ENCODE assay signal across 25 cellular contexts in genomic region chr19:8214802-8215201, GRCh38. TPM values are rescaled to one million over a fixed set of nuclear protein-coding genes. Genes with fewer than 3 reads are reported as not detected.
A peak's percentile ranks its signal among the peaks of the same experiment; 100 is the strongest.
DNase-seq lines count a peak whose midpoint lies in the region; ATAC-seq, FAIRE-seq and TF ChIP-seq lines count a peak whose summit lies in the region.
"Had no signal": no experiment of that assay in that cellular context is flagged by ENCODE, and none has a peak within 500 bp of the region (broad histone marks: within the 10 kb centered on the region; RNA-seq: fewer than 3 reads in every experiment).

No MANE protein-coding gene starts in this region.

- no peak overlapping the region for H3K4ac ChIP-seq in mesendoderm (ENCODE audit: low read depth, low read length)

- H3K4me1 Mint-ChIP-seq in WTC11 = peaks cover 38% of the 10 kb centered on the region

- H3K9ac ChIP-seq in BLaER1 (no peak overlapping the region), mesendoderm (ENCODE audit: low read length) (no peak overlapping the region)

- no peak overlapping the region for H2AK5ac ChIP-seq in mesendoderm (ENCODE audit: low read length)

- H2BK5ac ChIP-seq in mesendoderm (ENCODE audit: low read length) = no peak overlapping the region

- H3K36me3 Mint-ChIP-seq in WTC11 = peaks cover 29% of the 10 kb centered on the region

- H3K4me3 Mint-ChIP-seq in WTC11 = no peak overlapping the region
- H3K4me3 Mint-ChIP-seq: activated CD4-positive, alpha-beta T cell treated with anti-CD3 and anti-CD28 coated beads, Interleukin-2, amount 10 ng/mL, durations not matched to agents 24 days and 14 days; CD8-positive, alpha-beta T cell; nephron progenitor cell; T-cell had no signal

- H3K36me3 ChIP-seq in BLaER1 (peaks cover 22% of the 10 kb centered on the region), mesendoderm (ENCODE audit: control insufficient read depth, insufficient read depth, low read length) (peaks cover 5% of the 10 kb centered on the region), tibial nerve (peaks cover 0 to 15% (median 0%) of the 10 kb centered on the region in 3 donors)
- H3K36me3 ChIP-seq: brain microvascular endothelial cell, thyroid gland had no signal

- peaks cover 53% of the 10 kb centered on the region for H3K79me2 ChIP-seq in mesendoderm (ENCODE audit: control insufficient read depth, insufficient read depth, low read length)

- peak overlapping the region; percentile 84; the same call in 1 of the 2 replicates for H3K27ac Mint-ChIP-seq in WTC11
- H3K27ac Mint-ChIP-seq: nephron progenitor cell had no signal

- CTCF ChIA-PET in WTC11 (lab: Charles Lee) = interaction anchor here (1.5 kb wide), 1 partner anchor 212 kb away, joined by 3 read pairs; no protein-coding TSS in a partner anchor

- H3K9me3 ChIP-seq in BLaER1 (no peaks in the 10 kb centered on the region), tibial nerve (no peaks in the 10 kb centered on the region)
- H3K9me3 ChIP-seq: thyroid gland had no signal

- H3K4me1 ChIP-seq in BLaER1 = peaks cover 72% of the 10 kb centered on the region
- no peaks in the 10 kb centered on the region for H3K4me1 ChIP-seq in mesendoderm (ENCODE audit: control insufficient read depth, low read depth, low read length)
- peaks cover 0 to 22% (median 6%) of the 10 kb centered on the region in 4 donors for H3K4me1 ChIP-seq in tibial nerve

- no peak overlapping the region for H3K18ac ChIP-seq in mesendoderm (ENCODE audit: low read length)

- no CpG with 5 or more reads among the region's 6 CpGs for whole genome bisulfite sequencing in mesendoderm (ENCODE audit: extremely low coverage, insufficient coverage, low lambda C conversion rate)
- 23 to 25% methylated on average over 6 of the region's 6 CpGs for WGBS in tibial nerve, 2 donors

- no peak for FAIRE-seq in D721Med (lab: Jason Lieb, UNC)
- FAIRE-seq: endothelial cell of umbilical vein had no signal

- H3K27me3 Mint-ChIP-seq in WTC11 (ENCODE audit: low read depth) = no peaks in the 10 kb centered on the region
- H3K27me3 Mint-ChIP-seq: activated CD4-positive, alpha-beta T cell treated with anti-CD3 and anti-CD28 coated beads, Interleukin-2, amount 10 ng/mL, durations not matched to agents 24 days and 14 days; T-cell had no signal

- no peak overlapping the region for H2BK120ac ChIP-seq in mesendoderm (ENCODE audit: low read depth, low read length)

- no peak overlapping the region for H4K8ac ChIP-seq in mesendoderm (ENCODE audit: low read depth, low read length)

- no peaks in the 10 kb centered on the region for H3K9me3 Mint-ChIP-seq in WTC11
- H3K9me3 Mint-ChIP-seq: activated CD4-positive, alpha-beta T cell treated with anti-CD3 and anti-CD28 coated beads, Interleukin-2, amount 10 ng/mL, durations not matched to agents 24 days and 14 days; CD8-positive, alpha-beta T cell; nephron progenitor cell; T-cell had no signal

- no peak overlapping the region for H4K5ac ChIP-seq in mesendoderm (ENCODE audit: low read length)

- H3K56ac ChIP-seq in mesendoderm (ENCODE audit: low read length) = no peak overlapping the region

- TF ChIP-seq POLR2A in tibial nerve (IDR thresholded peaks at IDR 0.05) = no peak

- TF ChIP-seq CTCF in WTC11 (IDR thresholded peaks at IDR 0.05) = no peak
- TF ChIP-seq CTCF in tibial nerve (IDR thresholded peaks at IDR 0.05) = no peak
- TF ChIP-seq CTCF in D721Med (IDR thresholded peaks at IDR 0.05; ENCODE audit: insufficient read depth, missing control alignments) = no peak

- H2BK15ac ChIP-seq in mesendoderm (replicated peaks; ENCODE audit: low read depth) = no peak overlapping the region

- TF ChIP-seq EP300 in tibial nerve (IDR thresholded peaks at IDR 0.05) = no peak

- H3K4me3 ChIP-seq in BLaER1 (0 out of 2 replicates have a peak overlapping the region, but pooled peaks have one; percentile 28), mesendoderm (ENCODE audit: low read length) (no peak overlapping the region), tibial nerve (no peak overlapping the region)
- H3K4me3 ChIP-seq: coronary artery, thyroid gland had no signal

- ATAC-seq in WTC11 = no peak
- ATAC-seq: CD8-positive, alpha-beta T cell; left colon; T-cell had no signal

- H3K4me2 ChIP-seq in BLaER1 (peak overlapping the region; percentile 93), mesendoderm (ENCODE audit: low read length) (no peak overlapping the region)

- no peaks in the 10 kb centered on the region for H3K27me3 ChIP-seq in BLaER1
- no peaks in the 10 kb centered on the region for H3K27me3 ChIP-seq in mesendoderm (ENCODE audit: insufficient read depth, low read length, poor library complexity)
- no peaks in the 10 kb centered on the region for H3K27me3 ChIP-seq in tibial nerve
- H3K27me3 ChIP-seq: thyroid gland had no signal

- DNase-seq in GM03348 (ENCODE audit: low spot score) (peak; percentile 3), WTC11 (ENCODE audit: low spot score) (no peak), mesendoderm (no peak), tibial nerve (ENCODE audit: low spot score in 2 of 2) (no peak), D721Med (ENCODE audit: insufficient read length, low spot score) (no peak), GM19240 (ENCODE audit: insufficient read length, low spot score) (no peak), NCI-H146 treated with DMSO at 0.1 percent for 48 hours (lab: John Stamatoyannopoulos, UW; ENCODE audit: unreplicated experiment) (no peak)
- DNase-seq: activated CD4-positive, alpha-beta T cell treated with anti-CD3 and anti-CD28 coated beads, Interleukin-2, amount 10 ng/mL, durations not matched to agents 24 days and 14 days; brain microvascular endothelial cell; CD8-positive, alpha-beta T cell; GF-D8; left colon; midbrain; NCI-H1048; NCI-H1930; NCI-H226; NCI-H748 treated with DMSO at 0.1 percent for 48 hours; nephron progenitor cell; OCI-M1; T-cell had no signal

- POLR2A ChIA-PET in WTC11 (lab: Charles Lee) = no interaction called here

- peak overlapping the region; percentile 24 for H3K23ac ChIP-seq in mesendoderm (ENCODE audit: low read length)

- H4K20me1 ChIP-seq in BLaER1 = peaks cover 96% of the 10 kb centered on the region

- H3K27ac ChIP-seq in BLaER1 (peak overlapping the region; percentile 67), mesendoderm (ENCODE audit: low read depth, low read length) (no peak overlapping the region), tibial nerve (no peak overlapping the region)
- H3K27ac ChIP-seq: brain microvascular endothelial cell, coronary artery had no signal

- peaks cover 29% of the 10 kb centered on the region for H3K79me1 ChIP-seq in mesendoderm (ENCODE audit: low read length)

TF ChIP-seq in WTC11, 78 proteins besides CTCF, POLR2A, EP300 and RAD21:
- TF ChIP-seq, protein P1, sequence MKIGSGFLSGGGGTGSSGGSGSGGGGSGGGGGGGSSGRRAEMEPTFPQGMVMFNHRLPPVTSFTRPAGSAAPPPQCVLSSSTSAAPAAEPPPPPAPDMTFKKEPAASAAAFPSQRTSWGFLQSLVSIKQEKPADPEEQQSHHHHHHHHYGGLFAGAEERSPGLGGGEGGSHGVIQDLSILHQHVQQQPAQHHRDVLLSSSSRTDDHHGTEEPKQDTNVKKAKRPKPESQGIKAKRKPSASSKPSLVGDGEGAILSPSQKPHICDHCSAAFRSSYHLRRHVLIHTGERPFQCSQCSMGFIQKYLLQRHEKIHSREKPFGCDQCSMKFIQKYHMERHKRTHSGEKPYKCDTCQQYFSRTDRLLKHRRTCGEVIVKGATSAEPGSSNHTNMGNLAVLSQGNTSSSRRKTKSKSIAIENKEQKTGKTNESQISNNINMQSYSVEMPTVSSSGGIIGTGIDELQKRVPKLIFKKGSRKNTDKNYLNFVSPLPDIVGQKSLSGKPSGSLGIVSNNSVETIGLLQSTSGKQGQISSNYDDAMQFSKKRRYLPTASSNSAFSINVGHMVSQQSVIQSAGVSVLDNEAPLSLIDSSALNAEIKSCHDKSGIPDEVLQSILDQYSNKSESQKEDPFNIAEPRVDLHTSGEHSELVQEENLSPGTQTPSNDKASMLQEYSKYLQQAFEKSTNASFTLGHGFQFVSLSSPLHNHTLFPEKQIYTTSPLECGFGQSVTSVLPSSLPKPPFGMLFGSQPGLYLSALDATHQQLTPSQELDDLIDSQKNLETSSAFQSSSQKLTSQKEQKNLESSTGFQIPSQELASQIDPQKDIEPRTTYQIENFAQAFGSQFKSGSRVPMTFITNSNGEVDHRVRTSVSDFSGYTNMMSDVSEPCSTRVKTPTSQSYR (CRISPR knock-in tag; IDR thresholded peaks at IDR 0.05) = no peak
- 0 out of 2 replicates have a peak, but pooled peaks have one; percentile 65 for TF ChIP-seq ZNF263 (CRISPR knock-in tag; IDR thresholded peaks at IDR 0.05; ENCODE audit: low read depth)

RNA-seq across cellular contexts. Expression of gene CERS4, which starts 5.6 kb away (rescaled TPM):
- total RNA-seq in WTC11 (2021) (116 to 153 TPM (median 150 TPM) in 3 replicates), tibial nerve (10 to 100 TPM; 56.9 to 73.5 (median 67.1) TPM)
- polyA plus RNA-seq in mesendoderm (2013, experiment 1 of 2) = 47.9 TPM
- polyA plus RNA-seq in mesendoderm (2013, experiment 2 of 2) = 48.6 TPM
- total RNA-seq: HT-29 had no signal
